ENCODE assay signal across 11 cellular contexts in the genomic region with DNA sequence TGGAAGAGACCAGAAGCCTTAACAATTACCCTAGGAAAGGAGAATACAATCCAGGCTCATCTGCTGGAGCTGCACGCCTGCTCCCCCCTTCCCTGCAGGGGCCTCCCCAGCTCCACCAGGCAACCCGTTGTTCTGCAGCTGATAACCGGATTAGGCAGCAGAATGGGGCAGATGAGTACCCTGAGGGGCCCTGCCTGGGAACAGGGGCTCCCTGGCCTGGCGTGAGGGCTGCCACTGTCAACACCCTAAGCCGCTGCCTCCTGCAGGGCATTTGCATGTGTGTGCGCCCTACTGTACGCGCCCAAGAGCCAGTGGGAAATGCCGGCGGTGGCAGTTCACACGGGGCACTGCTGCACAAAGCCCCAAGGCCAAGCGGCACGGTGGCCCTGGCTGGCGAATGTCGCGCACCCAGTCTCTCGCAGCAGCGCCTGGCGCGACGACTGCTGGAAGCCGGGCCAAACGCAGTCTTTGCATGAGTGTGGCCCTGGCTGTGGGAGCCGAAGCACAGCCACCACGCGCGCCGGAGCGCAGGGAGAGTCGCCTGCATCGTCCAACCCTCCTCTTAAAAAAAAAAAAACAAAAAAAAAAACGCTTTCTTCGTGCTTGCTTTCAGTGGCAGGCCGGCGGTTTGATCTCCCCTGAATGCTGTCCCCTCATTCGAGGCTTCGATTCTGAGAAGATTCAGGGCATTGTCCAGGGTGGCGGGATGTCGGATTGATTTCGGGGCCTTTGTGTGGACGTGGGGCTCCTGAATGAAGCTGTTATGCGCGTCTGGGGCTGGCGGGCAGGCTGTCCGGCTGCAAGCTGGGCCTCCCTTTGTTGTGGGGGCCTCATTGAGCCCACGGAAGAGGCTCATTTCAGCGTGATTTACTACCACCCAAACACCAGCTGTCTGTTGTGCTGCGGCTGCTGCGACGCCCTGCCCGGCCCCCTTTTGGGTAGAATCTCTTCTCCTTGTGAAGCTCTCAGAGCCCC.
DNase-seq lines count a peak whose midpoint lies in the region; ATAC-seq lines count a peak whose summit lies in the region.
"Had no signal": no experiment of that assay in that cellular context is flagged by ENCODE, and none has a peak within 500 bp of the region (broad histone marks: within the 10 kb centered on the region; RNA-seq: fewer than 3 reads in every experiment).

No MANE protein-coding gene starts in this region.

- H3K18ac ChIP-seq in mesendoderm (ENCODE audit: low read length): peak overlapping the region; percentile 75

- no peaks in the 10 kb centered on the region for H3K79me2 ChIP-seq in mesendoderm (ENCODE audit: control insufficient read depth, insufficient read depth, low read length)

- H2BK120ac ChIP-seq in mesendoderm (ENCODE audit: low read depth, low read length): peak overlapping the region; percentile 14

- H3K4me2 ChIP-seq in mesendoderm (ENCODE audit: low read length): peak overlapping the region; percentile 40

- H3K27me3 ChIP-seq in mesendoderm (ENCODE audit: insufficient read depth, low read length, poor library complexity): no peaks in the 10 kb centered on the region

- H3K79me1 ChIP-seq in mesendoderm (ENCODE audit: low read length): no peaks in the 10 kb centered on the region

- peak overlapping the region; percentile 66 for H3K4ac ChIP-seq in mesendoderm (ENCODE audit: low read depth, low read length)

- no CpG with 5 or more reads among the region's 51 CpGs for WGBS in mesendoderm (ENCODE audit: extremely low coverage, insufficient coverage, low lambda C conversion rate)

- H2AK5ac ChIP-seq in mesendoderm (ENCODE audit: low read length): no peak overlapping the region

- no peaks in the 10 kb centered on the region for H3K36me3 ChIP-seq in mesendoderm (ENCODE audit: control insufficient read depth, insufficient read depth, low read length)

- H3K4me3 ChIP-seq in mesendoderm (ENCODE audit: low read length): no peak overlapping the region
- H3K4me3 ChIP-seq: skin epidermis had no signal

- H2BK15ac ChIP-seq in mesendoderm (replicated peaks; ENCODE audit: low read depth): no peak overlapping the region

- H3K27ac ChIP-seq in mesendoderm (ENCODE audit: low read depth, low read length) (no peak overlapping the region), substantia nigra (ENCODE audit: low read depth, low read length, poor library complexity, severe bottlenecking) (peak overlapping the region; percentile 32)

- ATAC-seq in GM18909 (IDR thresholded peaks at IDR 0.05; ENCODE audit: poor library complexity, unreplicated experiment) (no peak), HG02678 (IDR thresholded peaks at IDR 0.05; ENCODE audit: unreplicated experiment) (no peak), GM18873 (IDR thresholded peaks at IDR 0.05; ENCODE audit: low FRiP score, unreplicated experiment) (no peak)
- ATAC-seq: T-helper 17 cell had no signal

- peaks cover 17% of the 10 kb centered on the region for H3K4me1 ChIP-seq in mesendoderm (ENCODE audit: control insufficient read depth, low read depth, low read length)

- no peak overlapping the region for H4K8ac ChIP-seq in mesendoderm (ENCODE audit: low read depth, low read length)

- no peak overlapping the region for H4K5ac ChIP-seq in mesendoderm (ENCODE audit: low read length)

- peak overlapping the region; percentile 80 for H3K56ac ChIP-seq in mesendoderm (ENCODE audit: low read length)

- H2BK5ac ChIP-seq in mesendoderm (ENCODE audit: low read length): no peak overlapping the region

- peak overlapping the region; percentile 47 for H3K9ac ChIP-seq in mesendoderm (ENCODE audit: low read length)

- H3K23ac ChIP-seq in mesendoderm (ENCODE audit: low read length): peak overlapping the region; percentile 72

- DNase-seq in NCI-H2171 treated with DMSO at 0.1 percent for 48 hours (lab: John Stamatoyannopoulos, UW) (peak; percentile 78), cerebellum (ENCODE audit: low spot score) (peak; percentile 46), mesendoderm (peak; percentile 71), substantia nigra (lab: John Stamatoyannopoulos, UW) (peak in 38 of 49 donors; percentile 7 to 69 (median 32))
- no peak for DNase-seq in stimulated activated naive CD4-positive, alpha-beta T cell (lab: John Stamatoyannopoulos, UW)
- DNase-seq: activated T-cell treated with anti-CD3 and anti-CD28 coated beads, Interleukin-2, amount 50 U/mL, for 48 hours; T-helper 17 cell had no signal

Comparison
In these comparisons a context has a peak if more than half of its experiments do, and no peak if none do; other contexts are left out.
1. DNase-seq: peak in NCI-H2171 treated with DMSO at 0.1 percent for 48 hours (single experiment), cerebellum (single experiment), mesendoderm (single experiment) and substantia nigra (38 of 49); none in stimulated activated naive CD4-positive, alpha-beta T cell (0 of 6).